In genomic region chr21:24045775-24046215, GRCh38 we compare ENCODE assay signal across 8 cellular contexts.
A peak's percentile ranks its signal among the peaks of the same experiment; 100 is the strongest.
DNase-seq lines count a peak whose midpoint lies in the region; ATAC-seq and TF ChIP-seq lines count a peak whose summit lies in the region.

No MANE protein-coding gene starts in this region.

- H3K4me3 ChIP-seq in coronary artery = no peak overlapping the region

- peak; percentile 51 for ATAC-seq in GM19351 (IDR thresholded peaks at IDR 0.05; ENCODE audit: unreplicated experiment)
- no peak for ATAC-seq in GM21526 (IDR thresholded peaks at IDR 0.05; ENCODE audit: low FRiP score, unreplicated experiment)
- ATAC-seq in GM18511 (IDR thresholded peaks at IDR 0.05; ENCODE audit: unreplicated experiment) = no peak
- no peak for ATAC-seq in GM18498 (IDR thresholded peaks at IDR 0.05; ENCODE audit: unreplicated experiment)

- peak; percentile 17 for DNase-seq in RPMI8226
- DNase-seq in coronary artery (ENCODE audit: low spot score) = peak; percentile 74
- peak; percentile 96 for DNase-seq in midbrain (lab: John Stamatoyannopoulos, UW)

- TF ChIP-seq CTCF in 22Rv1 (IDR thresholded peaks at IDR 0.05) (peak; percentile 63), coronary artery (IDR thresholded peaks at IDR 0.05) (no peak)

- H3K27ac ChIP-seq in 22Rv1 = no peak overlapping the region
- no peak overlapping the region for H3K27ac ChIP-seq in coronary artery

Comparison
In these comparisons a context has a peak if more than half of its experiments do, and no peak if none do; other contexts are left out.
1. DNase-seq: peak in every context shown above with its lines; median percentile 96 in midbrain; 74 in coronary artery; 17 in RPMI8226.